Comparison of ENCODE assay signal across 8 cellular contexts in the genomic region with DNA sequence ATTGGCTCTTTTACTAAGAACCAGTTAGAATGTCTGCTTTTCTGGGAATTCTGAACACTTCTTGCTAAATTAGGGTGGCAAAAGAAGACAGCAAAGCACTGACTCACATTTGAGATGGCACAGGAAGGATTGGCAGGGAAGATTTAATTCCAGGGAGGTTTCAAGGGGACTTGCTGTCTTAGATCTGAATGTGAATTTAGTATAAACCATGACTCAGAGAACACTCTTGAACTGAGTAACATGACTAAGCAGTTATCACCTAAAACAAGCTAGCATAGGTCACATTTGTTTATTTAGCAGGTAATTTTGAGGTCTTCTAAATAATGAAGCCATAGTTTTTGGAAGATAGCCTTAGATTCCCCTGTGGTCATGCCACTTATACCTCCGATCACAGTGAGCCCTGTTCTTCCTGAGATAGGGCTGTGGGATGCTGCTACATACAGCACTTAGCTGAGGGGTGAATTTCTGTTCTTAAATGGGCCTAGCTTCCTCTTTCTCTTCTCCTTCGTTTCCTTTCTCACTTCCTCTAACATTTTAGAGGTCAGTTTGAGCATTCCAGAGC.
DNase-seq lines count a peak whose midpoint lies in the region; ATAC-seq and TF ChIP-seq lines count a peak whose summit lies in the region.

No MANE protein-coding gene starts in this region.

- H3K4ac ChIP-seq in mesendoderm (ENCODE audit: low read depth, low read length): no peak overlapping the region

- no peak overlapping the region for H3K27ac ChIP-seq in mesendoderm (ENCODE audit: low read depth, low read length)

- H3K4me3 ChIP-seq in astrocyte of the spinal cord (ENCODE audit: low read depth, low read length) (no peak overlapping the region), mesendoderm (ENCODE audit: low read length) (no peak overlapping the region)

- no peaks in the 10 kb centered on the region for H3K27me3 ChIP-seq in mesendoderm (ENCODE audit: insufficient read depth, low read length, poor library complexity)

- no peak overlapping the region for H2BK120ac ChIP-seq in mesendoderm (ENCODE audit: low read depth, low read length)

- H2BK5ac ChIP-seq in mesendoderm (ENCODE audit: low read length): no peak overlapping the region

- in situ Hi-C loops in astrocyte of the spinal cord (cut with HindIII; ENCODE audit: low sequenced_read_pairs): no loop called here

- no peaks in the 10 kb centered on the region for H3K36me3 ChIP-seq in mesendoderm (ENCODE audit: control insufficient read depth, insufficient read depth, low read length)

- no peak overlapping the region for H3K9ac ChIP-seq in mesendoderm (ENCODE audit: low read length)

- no peaks in the 10 kb centered on the region for H3K79me2 ChIP-seq in mesendoderm (ENCODE audit: control insufficient read depth, insufficient read depth, low read length)

- H3K79me1 ChIP-seq in mesendoderm (ENCODE audit: low read length): no peaks in the 10 kb centered on the region

- TF ChIP-seq CTCF in astrocyte of the spinal cord (IDR thresholded peaks at IDR 0.05; ENCODE audit: low read depth, low read length): no peak

- no peak overlapping the region for H4K8ac ChIP-seq in mesendoderm (ENCODE audit: low read depth, low read length)

- H2AK5ac ChIP-seq in mesendoderm (ENCODE audit: low read length): no peak overlapping the region

- H2BK15ac ChIP-seq in mesendoderm (replicated peaks; ENCODE audit: low read depth): no peak overlapping the region

- no peak overlapping the region for H4K5ac ChIP-seq in mesendoderm (ENCODE audit: low read length)

- H3K4me1 ChIP-seq in mesendoderm (ENCODE audit: control insufficient read depth, low read depth, low read length): no peaks in the 10 kb centered on the region

- ATAC-seq in HG03565 (IDR thresholded peaks at IDR 0.05; ENCODE audit: unreplicated experiment): peak; percentile 31

- DNase-seq in EL (peak; percentile 70), astrocyte of the spinal cord (ENCODE audit: low read depth, low spot score) (peak; percentile 68), mesendoderm (peak; percentile 10), iPS-NIHi7 (ENCODE audit: extremely low spot score) (no peak), NCI-H1694 treated with DMSO at 0.1 percent for 48 hours (lab: John Stamatoyannopoulos, UW) (no peak), HuH-7.5 (ENCODE audit: low spot score) (no peak)
- no peak for DNase-seq in stimulated activated CD4-positive, alpha-beta T cell treated with anti-CD3 and anti-CD28 coated beads, Interleukin-2, amount 100 ng/mL, for 24 hours

- no peak overlapping the region for H3K4me2 ChIP-seq in mesendoderm (ENCODE audit: low read length)

- H3K56ac ChIP-seq in mesendoderm (ENCODE audit: low read length): no peak overlapping the region

- H3K18ac ChIP-seq in mesendoderm (ENCODE audit: low read length): no peak overlapping the region

- no CpG with 5 or more reads among the region's 2 CpGs for WGBS in mesendoderm (ENCODE audit: extremely low coverage, insufficient coverage, low lambda C conversion rate)

- no peak overlapping the region for H3K23ac ChIP-seq in mesendoderm (ENCODE audit: low read length)

Comparison
In these comparisons a context has a peak if more than half of its experiments do, and no peak if none do; other contexts are left out.
1. DNase-seq: peak in EL (single experiment), astrocyte of the spinal cord (single experiment) and mesendoderm (single experiment); none in iPS-NIHi7 (single experiment), NCI-H1694 treated with DMSO at 0.1 percent for 48 hours (single experiment), HuH-7.5 (single experiment) and stimulated activated CD4-positive, alpha-beta T cell treated with anti-CD3 and anti-CD28 coated beads, Interleukin-2, amount 100 ng/mL, for 24 hours (0 of 2).